1 cellular context compared by ENCODE assay signal in genomic region chr12:119689935-119690500, GRCh38.
TF ChIP-seq lines count a peak whose summit lies in the region.

No MANE protein-coding gene starts in this region.

TF ChIP-seq in K562, 482 proteins besides CTCF, POLR2A, EP300 and RAD21:
- 0 out of 2 replicates have a peak, but pooled peaks have one; percentile 43 for TF ChIP-seq ZBTB33 (CRISPR knock-in tag; IDR thresholded peaks at IDR 0.05)
- no peak for TF ChIP-seq CREB5 (CRISPR knock-in tag; IDR thresholded peaks at IDR 0.05)
- no peak for TF ChIP-seq CHD7 (IDR thresholded peaks at IDR 0.05; ENCODE audit: low read depth, low read length)
- no peak for TF ChIP-seq ZNF395 (CRISPR knock-in tag; IDR thresholded peaks at IDR 0.05)
- no peak for TF ChIP-seq ATF6 (CRISPR knock-in tag; IDR thresholded peaks at IDR 0.05)
